16 cellular contexts compared by ENCODE assay signal in the genomic region with DNA sequence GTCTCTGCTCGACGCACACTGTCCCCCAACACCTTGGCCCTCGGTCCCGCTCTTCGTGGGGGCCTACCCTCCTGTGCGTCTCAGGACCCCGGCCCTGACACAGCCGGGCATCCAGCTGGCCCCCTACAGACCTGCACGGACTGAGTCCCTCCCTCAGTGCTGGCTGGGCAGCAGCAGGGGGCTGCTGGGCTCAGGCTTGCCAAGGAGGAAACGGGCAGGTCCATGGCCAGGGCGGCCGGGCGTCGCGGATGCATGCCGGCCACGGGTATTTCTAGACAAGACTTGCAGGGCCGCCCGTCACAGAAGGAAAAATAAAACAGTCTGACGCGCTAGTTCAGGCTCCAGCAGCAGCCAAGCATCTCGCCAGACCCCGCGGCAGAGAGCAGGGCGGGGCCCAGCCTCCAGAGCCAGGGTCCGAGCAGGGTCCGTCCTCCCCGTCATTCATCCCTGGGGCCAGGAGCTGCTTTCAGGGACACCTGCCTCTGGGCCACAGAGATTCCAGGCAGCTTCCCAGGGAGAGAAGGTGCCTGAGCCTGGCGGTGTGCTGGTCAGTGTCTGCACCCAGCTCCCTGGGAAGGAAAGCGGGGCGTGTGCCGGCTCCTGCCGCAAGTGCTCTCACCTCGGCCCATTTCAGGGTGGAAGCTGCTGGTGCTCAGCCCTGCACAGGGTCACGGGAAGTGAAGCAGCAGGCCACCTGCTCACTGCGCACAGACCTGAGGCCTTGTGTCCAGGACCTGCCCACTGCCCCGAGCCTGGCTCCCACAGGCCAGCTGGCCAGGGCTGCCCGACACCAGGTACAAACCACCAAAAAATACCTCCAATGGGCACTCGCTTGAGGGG. TPM values are rescaled to one million over a fixed set of nuclear protein-coding genes. Genes with fewer than 3 reads are reported as not detected.
DNase-seq lines count a peak whose midpoint lies in the region; ATAC-seq and TF ChIP-seq lines count a peak whose summit lies in the region.
"Had no signal": no experiment of that assay in that cellular context is flagged by ENCODE, and none has a peak within 500 bp of the region (broad histone marks: within the 10 kb centered on the region; RNA-seq: fewer than 3 reads in every experiment).

No MANE protein-coding gene starts in this region.

- intact Hi-C loops in spleen (cut with DNase I; ENCODE audit: low total_unique reads): no loop called here

- H3K27ac ChIP-seq in spleen: peak overlapping the region in 4 of 8 donors; percentile 14 to 27 (median 18)
- H3K27ac ChIP-seq: A549, C4-2B, GM23248 had no signal

- DNase-seq in G401 (ENCODE audit: low spot score): peak; percentile 42
- no peak for DNase-seq in T-helper 17 cell
- peak; percentile 19 for DNase-seq in glutamatergic neuron
- DNase-seq in spleen: peak; percentile 76
- DNase-seq in amniotic stem cell (lab: John Stamatoyannopoulos, UW): no peak
- no peak for DNase-seq in natural killer cell treated with Interleukin-12 subunit alpha and Interleukin-12 subunit beta and Interleukin-15 and Interleukin-18, amount 100 ng/mL, for 72 hours (ENCODE audit: low spot score)
- DNase-seq: BE2C; CD4-positive, alpha-beta memory T cell; DMS79; GM23248; H7 had no signal

- H3K27me3 Mint-ChIP-seq in T-helper 17 cell (peaks cover 20% of the 10 kb centered on the region), glutamatergic neuron (ENCODE audit: unreplicated experiment) (no peaks in the 10 kb centered on the region)
- H3K27me3 Mint-ChIP-seq in natural killer cell treated with Interleukin-12 subunit alpha and Interleukin-12 subunit beta and Interleukin-15 and Interleukin-18, amount 100 ng/mL, for 72 hours: no peaks in the 10 kb centered on the region

- H3K36me3 ChIP-seq in spleen: peaks cover 0 to 3% (median 0%) of the 10 kb centered on the region in 6 donors
- H3K36me3 ChIP-seq: BE2C had no signal

- peak overlapping the region in 1 of 8 donors; percentile 71 for H3K4me3 ChIP-seq in spleen
- H3K4me3 ChIP-seq: A549, GM23248 had no signal

- in situ Hi-C loops in G401 (cut with HindIII; ENCODE audit: low sequenced_read_pairs): no loop called here

- WGBS in spleen, 5 donors: 76 to 84% (median 81%) methylated on average over 25 to 39 of the region's 39 CpGs

- H3K27me3 ChIP-seq in spleen (replicated peaks in 1 of 7): peaks cover 0 to 38% (median 4%) of the 10 kb centered on the region in 7 donors
- H3K27me3 ChIP-seq: BE2C had no signal

- H3K4me1 ChIP-seq in spleen: peaks cover 6 to 60% (median 29%) of the 10 kb centered on the region in 6 donors
- H3K4me1 ChIP-seq: A549, BE2C had no signal

- H3K4me3 Mint-ChIP-seq in T-helper 17 cell (no peak overlapping the region), glutamatergic neuron (ENCODE audit: unreplicated experiment) (no peak overlapping the region)
- no peak overlapping the region for H3K4me3 Mint-ChIP-seq in natural killer cell treated with Interleukin-12 subunit alpha and Interleukin-12 subunit beta and Interleukin-15 and Interleukin-18, amount 100 ng/mL, for 72 hours
- H3K4me3 Mint-ChIP-seq: CD4-positive, alpha-beta memory T cell had no signal

- H3K4me1 Mint-ChIP-seq in T-helper 17 cell (peaks cover 9% of the 10 kb centered on the region), glutamatergic neuron (ENCODE audit: low read depth, unreplicated experiment) (no peaks in the 10 kb centered on the region)
- peaks cover 0 to 7% of the 10 kb centered on the region in 2 donors for H3K4me1 Mint-ChIP-seq in natural killer cell treated with Interleukin-12 subunit alpha and Interleukin-12 subunit beta and Interleukin-15 and Interleukin-18, amount 100 ng/mL, for 72 hours (ENCODE audit: low read depth in 2 of 2)

- no peak for TF ChIP-seq POLR2A in spleen (IDR thresholded peaks at IDR 0.05)

- H3K27ac Mint-ChIP-seq in T-helper 17 cell (peak overlapping the region; percentile 43), glutamatergic neuron (ENCODE audit: unreplicated experiment) (no peak overlapping the region)
- H3K27ac Mint-ChIP-seq in natural killer cell treated with Interleukin-12 subunit alpha and Interleukin-12 subunit beta and Interleukin-15 and Interleukin-18, amount 100 ng/mL, for 72 hours: no peak overlapping the region
- H3K27ac Mint-ChIP-seq: CD4-positive, alpha-beta memory T cell had no signal

- H3K9me3 ChIP-seq in T-helper 17 cell (ENCODE audit: control insufficient read depth, low read length, poor library complexity, severe bottlenecking) (no peaks in the 10 kb centered on the region), spleen (no peaks in the 10 kb centered on the region)
- H3K9me3 ChIP-seq: A549, BE2C had no signal

- TF ChIP-seq CTCF in glutamatergic neuron (IDR thresholded peaks at IDR 0.05; ENCODE audit: partially characterized antibody, unreplicated experiment) (no peak), spleen (IDR thresholded peaks at IDR 0.05 in 8 of 11, conservative IDR thresholded peaks at IDR 0.05 in 3 of 11) (no peak)

- no peaks in the 10 kb centered on the region for H3K36me3 Mint-ChIP-seq in T-helper 17 cell (ENCODE audit: low read depth)
- no peaks in the 10 kb centered on the region for H3K36me3 Mint-ChIP-seq in glutamatergic neuron (ENCODE audit: unreplicated experiment)
- no peaks in the 10 kb centered on the region for H3K36me3 Mint-ChIP-seq in natural killer cell treated with Interleukin-12 subunit alpha and Interleukin-12 subunit beta and Interleukin-15 and Interleukin-18, amount 100 ng/mL, for 72 hours
- H3K36me3 Mint-ChIP-seq: CD4-positive, alpha-beta memory T cell had no signal

- ATAC-seq in T-helper 17 cell (no peak), HG03135 (IDR thresholded peaks at IDR 0.05; ENCODE audit: unreplicated experiment) (no peak)
- ATAC-seq in natural killer cell treated with Interleukin-12 subunit alpha and Interleukin-12 subunit beta and Interleukin-15 and Interleukin-18, amount 100 ng/mL, for 72 hours: no peak
- ATAC-seq: A549 had no signal

- no peaks in the 10 kb centered on the region for H3K9me3 Mint-ChIP-seq in glutamatergic neuron (ENCODE audit: unreplicated experiment)
- H3K9me3 Mint-ChIP-seq in natural killer cell treated with Interleukin-12 subunit alpha and Interleukin-12 subunit beta and Interleukin-15 and Interleukin-18, amount 100 ng/mL, for 72 hours: no peaks in the 10 kb centered on the region
- H3K9me3 Mint-ChIP-seq: CD4-positive, alpha-beta memory T cell had no signal

RNA-seq across cellular contexts. Expression of a gene that starts 7.2 kb away (rescaled TPM):
- not detected in 2 replicates for total RNA-seq in G401 (2014; rRNA removed; shearing (Covaris generic))
- total RNA-seq in T-helper 17 cell: not detected
- total RNA-seq in glutamatergic neuron (ENCODE audit: unreplicated experiment): 0.29 TPM
- total RNA-seq in spleen: not detected
- not detected for polyA plus RNA-seq in spleen
- not detected for total RNA-seq in natural killer cell treated with Interleukin-12 subunit alpha and Interleukin-12 subunit beta and Interleukin-15 and Interleukin-18, amount 100 ng/mL, for 72 hours
- total RNA-seq: CD4-positive, alpha-beta memory T cell; GM23248; H7; HT-29 had no signal
- polyA plus RNA-seq: A549; AG04450; CD4-positive, alpha-beta memory T cell; GM23248 had no signal

RNA-seq across cellular contexts. Expression of a gene that starts 8.0 kb away (rescaled TPM):
- 7.5 and 19.0 TPM in 2 replicates for total RNA-seq in G401 (2014; rRNA removed; shearing (Covaris generic))
- 1 to 10 TPM; 1.9 to 2.2 TPM for total RNA-seq in T-helper 17 cell
- total RNA-seq in glutamatergic neuron (ENCODE audit: unreplicated experiment): 27.0 TPM
- total RNA-seq in spleen: 10 to 100 TPM; 10.9 to 69.5 (median 23.2) TPM
- 10 to 100 TPM in 1 of 3 donors, 1 to 10 TPM in 2; 2.5 to 17.4 (median 7.1) TPM for polyA plus RNA-seq in spleen
- 1 to 10 TPM; 1.8 to 7.6 TPM for total RNA-seq in natural killer cell treated with Interleukin-12 subunit alpha and Interleukin-12 subunit beta and Interleukin-15 and Interleukin-18, amount 100 ng/mL, for 72 hours

Comparison
In these comparisons a context has a peak if more than half of its experiments do, and no peak if none do; other contexts are left out.
1. DNase-seq: peak in G401 (single experiment), glutamatergic neuron (single experiment) and spleen (single experiment); none in T-helper 17 cell (0 of 3), amniotic stem cell (single experiment) and natural killer cell treated with Interleukin-12 subunit alpha and Interleukin-12 subunit beta and Interleukin-15 and Interleukin-18, amount 100 ng/mL, for 72 hours (single experiment).